1 cellular context compared by ENCODE assay signal in the genomic region with DNA sequence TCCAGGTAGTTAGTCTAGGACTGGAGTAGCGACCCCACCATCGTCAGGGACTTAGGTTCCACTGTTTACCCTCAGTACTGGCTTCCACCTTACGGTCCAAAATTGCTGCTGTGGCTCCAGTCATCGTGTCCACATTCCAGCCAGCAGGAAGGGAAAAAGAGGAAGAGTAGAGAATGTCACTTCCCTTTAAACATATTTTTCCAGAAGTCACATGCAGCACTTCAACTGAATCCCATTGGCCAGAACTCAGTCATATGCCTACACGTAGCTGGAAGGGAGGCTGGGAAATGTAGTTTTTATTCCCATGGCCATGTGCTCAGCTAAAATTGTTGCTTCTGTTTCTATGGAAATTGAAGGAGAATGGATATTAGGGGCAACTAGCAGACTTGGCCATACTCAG.
TF ChIP-seq lines count a peak whose summit lies in the region.

No MANE protein-coding gene starts in this region.

TF ChIP-seq in K562, 482 proteins besides CTCF, POLR2A, EP300 and RAD21 (continued from another document and continues in another):
- TF ChIP-seq ETV6 (IDR thresholded peaks at IDR 0.05; ENCODE audit: borderline replicate concordance in 1 of 2, low read depth in 2 of 2, low read length in 1 of 2) = no peak
- no peak for TF ChIP-seq ETV6 (CRISPR knock-in tag; IDR thresholded peaks at IDR 0.05; ENCODE audit: borderline replicate concordance)
- TF ChIP-seq, protein P1, sequence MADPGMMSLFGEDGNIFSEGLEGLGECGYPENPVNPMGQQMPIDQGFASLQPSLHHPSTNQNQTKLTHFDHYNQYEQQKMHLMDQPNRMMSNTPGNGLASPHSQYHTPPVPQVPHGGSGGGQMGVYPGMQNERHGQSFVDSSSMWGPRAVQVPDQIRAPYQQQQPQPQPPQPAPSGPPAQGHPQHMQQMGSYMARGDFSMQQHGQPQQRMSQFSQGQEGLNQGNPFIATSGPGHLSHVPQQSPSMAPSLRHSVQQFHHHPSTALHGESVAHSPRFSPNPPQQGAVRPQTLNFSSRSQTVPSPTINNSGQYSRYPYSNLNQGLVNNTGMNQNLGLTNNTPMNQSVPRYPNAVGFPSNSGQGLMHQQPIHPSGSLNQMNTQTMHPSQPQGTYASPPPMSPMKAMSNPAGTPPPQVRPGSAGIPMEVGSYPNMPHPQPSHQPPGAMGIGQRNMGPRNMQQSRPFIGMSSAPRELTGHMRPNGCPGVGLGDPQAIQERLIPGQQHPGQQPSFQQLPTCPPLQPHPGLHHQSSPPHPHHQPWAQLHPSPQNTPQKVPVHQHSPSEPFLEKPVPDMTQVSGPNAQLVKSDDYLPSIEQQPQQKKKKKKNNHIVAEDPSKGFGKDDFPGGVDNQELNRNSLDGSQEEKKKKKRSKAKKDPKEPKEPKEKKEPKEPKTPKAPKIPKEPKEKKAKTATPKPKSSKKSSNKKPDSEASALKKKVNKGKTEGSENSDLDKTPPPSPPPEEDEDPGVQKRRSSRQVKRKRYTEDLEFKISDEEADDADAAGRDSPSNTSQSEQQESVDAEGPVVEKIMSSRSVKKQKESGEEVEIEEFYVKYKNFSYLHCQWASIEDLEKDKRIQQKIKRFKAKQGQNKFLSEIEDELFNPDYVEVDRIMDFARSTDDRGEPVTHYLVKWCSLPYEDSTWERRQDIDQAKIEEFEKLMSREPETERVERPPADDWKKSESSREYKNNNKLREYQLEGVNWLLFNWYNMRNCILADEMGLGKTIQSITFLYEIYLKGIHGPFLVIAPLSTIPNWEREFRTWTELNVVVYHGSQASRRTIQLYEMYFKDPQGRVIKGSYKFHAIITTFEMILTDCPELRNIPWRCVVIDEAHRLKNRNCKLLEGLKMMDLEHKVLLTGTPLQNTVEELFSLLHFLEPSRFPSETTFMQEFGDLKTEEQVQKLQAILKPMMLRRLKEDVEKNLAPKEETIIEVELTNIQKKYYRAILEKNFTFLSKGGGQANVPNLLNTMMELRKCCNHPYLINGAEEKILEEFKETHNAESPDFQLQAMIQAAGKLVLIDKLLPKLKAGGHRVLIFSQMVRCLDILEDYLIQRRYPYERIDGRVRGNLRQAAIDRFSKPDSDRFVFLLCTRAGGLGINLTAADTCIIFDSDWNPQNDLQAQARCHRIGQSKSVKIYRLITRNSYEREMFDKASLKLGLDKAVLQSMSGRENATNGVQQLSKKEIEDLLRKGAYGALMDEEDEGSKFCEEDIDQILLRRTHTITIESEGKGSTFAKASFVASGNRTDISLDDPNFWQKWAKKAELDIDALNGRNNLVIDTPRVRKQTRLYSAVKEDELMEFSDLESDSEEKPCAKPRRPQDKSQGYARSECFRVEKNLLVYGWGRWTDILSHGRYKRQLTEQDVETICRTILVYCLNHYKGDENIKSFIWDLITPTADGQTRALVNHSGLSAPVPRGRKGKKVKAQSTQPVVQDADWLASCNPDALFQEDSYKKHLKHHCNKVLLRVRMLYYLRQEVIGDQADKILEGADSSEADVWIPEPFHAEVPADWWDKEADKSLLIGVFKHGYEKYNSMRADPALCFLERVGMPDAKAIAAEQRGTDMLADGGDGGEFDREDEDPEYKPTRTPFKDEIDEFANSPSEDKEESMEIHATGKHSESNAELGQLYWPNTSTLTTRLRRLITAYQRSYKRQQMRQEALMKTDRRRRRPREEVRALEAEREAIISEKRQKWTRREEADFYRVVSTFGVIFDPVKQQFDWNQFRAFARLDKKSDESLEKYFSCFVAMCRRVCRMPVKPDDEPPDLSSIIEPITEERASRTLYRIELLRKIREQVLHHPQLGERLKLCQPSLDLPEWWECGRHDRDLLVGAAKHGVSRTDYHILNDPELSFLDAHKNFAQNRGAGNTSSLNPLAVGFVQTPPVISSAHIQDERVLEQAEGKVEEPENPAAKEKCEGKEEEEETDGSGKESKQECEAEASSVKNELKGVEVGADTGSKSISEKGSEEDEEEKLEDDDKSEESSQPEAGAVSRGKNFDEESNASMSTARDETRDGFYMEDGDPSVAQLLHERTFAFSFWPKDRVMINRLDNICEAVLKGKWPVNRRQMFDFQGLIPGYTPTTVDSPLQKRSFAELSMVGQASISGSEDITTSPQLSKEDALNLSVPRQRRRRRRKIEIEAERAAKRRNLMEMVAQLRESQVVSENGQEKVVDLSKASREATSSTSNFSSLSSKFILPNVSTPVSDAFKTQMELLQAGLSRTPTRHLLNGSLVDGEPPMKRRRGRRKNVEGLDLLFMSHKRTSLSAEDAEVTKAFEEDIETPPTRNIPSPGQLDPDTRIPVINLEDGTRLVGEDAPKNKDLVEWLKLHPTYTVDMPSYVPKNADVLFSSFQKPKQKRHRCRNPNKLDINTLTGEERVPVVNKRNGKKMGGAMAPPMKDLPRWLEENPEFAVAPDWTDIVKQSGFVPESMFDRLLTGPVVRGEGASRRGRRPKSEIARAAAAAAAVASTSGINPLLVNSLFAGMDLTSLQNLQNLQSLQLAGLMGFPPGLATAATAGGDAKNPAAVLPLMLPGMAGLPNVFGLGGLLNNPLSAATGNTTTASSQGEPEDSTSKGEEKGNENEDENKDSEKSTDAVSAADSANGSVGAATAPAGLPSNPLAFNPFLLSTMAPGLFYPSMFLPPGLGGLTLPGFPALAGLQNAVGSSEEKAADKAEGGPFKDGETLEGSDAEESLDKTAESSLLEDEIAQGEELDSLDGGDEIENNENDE (IDR thresholded peaks at IDR 0.05; ENCODE audit: low read depth, low read length) = no peak
- no peak for TF ChIP-seq ZNF699 (CRISPR knock-in tag; IDR thresholded peaks at IDR 0.05; ENCODE audit: insufficient replicate concordance)
- TF ChIP-seq ZNF668 (CRISPR knock-in tag; IDR thresholded peaks at IDR 0.05) = no peak
- TF ChIP-seq, protein P2, sequence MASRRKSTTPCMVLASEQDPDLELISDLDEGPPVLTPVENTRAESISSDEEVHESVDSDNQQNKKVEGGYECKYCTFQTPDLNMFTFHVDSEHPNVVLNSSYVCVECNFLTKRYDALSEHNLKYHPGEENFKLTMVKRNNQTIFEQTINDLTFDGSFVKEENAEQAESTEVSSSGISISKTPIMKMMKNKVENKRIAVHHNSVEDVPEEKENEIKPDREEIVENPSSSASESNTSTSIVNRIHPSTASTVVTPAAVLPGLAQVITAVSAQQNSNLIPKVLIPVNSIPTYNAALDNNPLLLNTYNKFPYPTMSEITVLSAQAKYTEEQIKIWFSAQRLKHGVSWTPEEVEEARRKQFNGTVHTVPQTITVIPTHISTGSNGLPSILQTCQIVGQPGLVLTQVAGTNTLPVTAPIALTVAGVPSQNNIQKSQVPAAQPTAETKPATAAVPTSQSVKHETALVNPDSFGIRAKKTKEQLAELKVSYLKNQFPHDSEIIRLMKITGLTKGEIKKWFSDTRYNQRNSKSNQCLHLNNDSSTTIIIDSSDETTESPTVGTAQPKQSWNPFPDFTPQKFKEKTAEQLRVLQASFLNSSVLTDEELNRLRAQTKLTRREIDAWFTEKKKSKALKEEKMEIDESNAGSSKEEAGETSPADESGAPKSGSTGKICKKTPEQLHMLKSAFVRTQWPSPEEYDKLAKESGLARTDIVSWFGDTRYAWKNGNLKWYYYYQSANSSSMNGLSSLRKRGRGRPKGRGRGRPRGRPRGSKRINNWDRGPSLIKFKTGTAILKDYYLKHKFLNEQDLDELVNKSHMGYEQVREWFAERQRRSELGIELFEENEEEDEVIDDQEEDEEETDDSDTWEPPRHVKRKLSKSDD (conservative IDR thresholded peaks at IDR 0.05; ENCODE audit: low read length) = no peak
- no peak for TF ChIP-seq SMARCC2 (IDR thresholded peaks at IDR 0.05; ENCODE audit: low read depth)
- no peak for TF ChIP-seq ZKSCAN8 (CRISPR knock-in tag; IDR thresholded peaks at IDR 0.05)
- no peak for TF ChIP-seq ARHGAP35 (IDR thresholded peaks at IDR 0.05; ENCODE audit: partially characterized antibody)
- TF ChIP-seq CEBPB (tag; IDR thresholded peaks at IDR 0.05) = no peak
- no peak for TF ChIP-seq XRCC5 (IDR thresholded peaks at IDR 0.05; ENCODE audit: low read depth, low read length)
- no peak for TF ChIP-seq ZBTB17 (CRISPR knock-in tag; IDR thresholded peaks at IDR 0.05)
- no peak for TF ChIP-seq DACH1 (IDR thresholded peaks at IDR 0.05; ENCODE audit: partially characterized antibody)
- TF ChIP-seq ZBED1 (IDR thresholded peaks at IDR 0.05) = no peak
- no peak for TF ChIP-seq MAFG (tag; conservative IDR thresholded peaks at IDR 0.05)
- TF ChIP-seq RBM34 (IDR thresholded peaks at IDR 0.05; ENCODE audit: borderline replicate concordance, insufficient read depth, low read length) = no peak
- no peak for TF ChIP-seq NCOA6 (IDR thresholded peaks at IDR 0.05)
- TF ChIP-seq, protein P3, sequence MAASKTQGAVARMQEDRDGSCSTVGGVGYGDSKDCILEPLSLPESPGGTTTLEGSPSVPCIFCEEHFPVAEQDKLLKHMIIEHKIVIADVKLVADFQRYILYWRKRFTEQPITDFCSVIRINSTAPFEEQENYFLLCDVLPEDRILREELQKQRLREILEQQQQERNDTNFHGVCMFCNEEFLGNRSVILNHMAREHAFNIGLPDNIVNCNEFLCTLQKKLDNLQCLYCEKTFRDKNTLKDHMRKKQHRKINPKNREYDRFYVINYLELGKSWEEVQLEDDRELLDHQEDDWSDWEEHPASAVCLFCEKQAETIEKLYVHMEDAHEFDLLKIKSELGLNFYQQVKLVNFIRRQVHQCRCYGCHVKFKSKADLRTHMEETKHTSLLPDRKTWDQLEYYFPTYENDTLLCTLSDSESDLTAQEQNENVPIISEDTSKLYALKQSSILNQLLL (CRISPR knock-in tag; IDR thresholded peaks at IDR 0.05; ENCODE audit: borderline replicate concordance) = no peak
- TF ChIP-seq MYBL2 (IDR thresholded peaks at IDR 0.05; ENCODE audit: low read depth) = no peak
- TF ChIP-seq MYBL2 (CRISPR knock-in tag; IDR thresholded peaks at IDR 0.05; ENCODE audit: borderline replicate concordance) = no peak
- TF ChIP-seq ARNT (IDR thresholded peaks at IDR 0.05) = no peak
- TF ChIP-seq ZBTB1 (CRISPR knock-in tag; IDR thresholded peaks at IDR 0.05; ENCODE audit: borderline replicate concordance, low read depth) = no peak
- TF ChIP-seq STAT5A (IDR thresholded peaks at IDR 0.05; ENCODE audit: borderline replicate concordance, low read length) = no peak
- no peak for TF ChIP-seq NFE2L1 (tag; IDR thresholded peaks at IDR 0.05; ENCODE audit: borderline replicate concordance, low read depth)
- TF ChIP-seq, protein P4, sequence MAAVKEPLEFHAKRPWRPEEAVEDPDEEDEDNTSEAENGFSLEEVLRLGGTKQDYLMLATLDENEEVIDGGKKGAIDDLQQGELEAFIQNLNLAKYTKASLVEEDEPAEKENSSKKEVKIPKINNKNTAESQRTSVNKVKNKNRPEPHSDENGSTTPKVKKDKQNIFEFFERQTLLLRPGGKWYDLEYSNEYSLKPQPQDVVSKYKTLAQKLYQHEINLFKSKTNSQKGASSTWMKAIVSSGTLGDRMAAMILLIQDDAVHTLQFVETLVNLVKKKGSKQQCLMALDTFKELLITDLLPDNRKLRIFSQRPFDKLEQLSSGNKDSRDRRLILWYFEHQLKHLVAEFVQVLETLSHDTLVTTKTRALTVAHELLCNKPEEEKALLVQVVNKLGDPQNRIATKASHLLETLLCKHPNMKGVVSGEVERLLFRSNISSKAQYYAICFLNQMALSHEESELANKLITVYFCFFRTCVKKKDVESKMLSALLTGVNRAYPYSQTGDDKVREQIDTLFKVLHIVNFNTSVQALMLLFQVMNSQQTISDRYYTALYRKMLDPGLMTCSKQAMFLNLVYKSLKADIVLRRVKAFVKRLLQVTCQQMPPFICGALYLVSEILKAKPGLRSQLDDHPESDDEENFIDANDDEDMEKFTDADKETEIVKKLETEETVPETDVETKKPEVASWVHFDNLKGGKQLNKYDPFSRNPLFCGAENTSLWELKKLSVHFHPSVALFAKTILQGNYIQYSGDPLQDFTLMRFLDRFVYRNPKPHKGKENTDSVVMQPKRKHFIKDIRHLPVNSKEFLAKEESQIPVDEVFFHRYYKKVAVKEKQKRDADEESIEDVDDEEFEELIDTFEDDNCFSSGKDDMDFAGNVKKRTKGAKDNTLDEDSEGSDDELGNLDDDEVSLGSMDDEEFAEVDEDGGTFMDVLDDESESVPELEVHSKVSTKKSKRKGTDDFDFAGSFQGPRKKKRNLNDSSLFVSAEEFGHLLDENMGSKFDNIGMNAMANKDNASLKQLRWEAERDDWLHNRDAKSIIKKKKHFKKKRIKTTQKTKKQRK (IDR thresholded peaks at IDR 0.05; ENCODE audit: borderline replicate concordance, low read depth, low read length) = no peak
- no peak for TF ChIP-seq SRSF7 (optimal IDR thresholded peaks at IDR 0.05; ENCODE audit: low read depth, low read length)
- TF ChIP-seq, protein P5, sequence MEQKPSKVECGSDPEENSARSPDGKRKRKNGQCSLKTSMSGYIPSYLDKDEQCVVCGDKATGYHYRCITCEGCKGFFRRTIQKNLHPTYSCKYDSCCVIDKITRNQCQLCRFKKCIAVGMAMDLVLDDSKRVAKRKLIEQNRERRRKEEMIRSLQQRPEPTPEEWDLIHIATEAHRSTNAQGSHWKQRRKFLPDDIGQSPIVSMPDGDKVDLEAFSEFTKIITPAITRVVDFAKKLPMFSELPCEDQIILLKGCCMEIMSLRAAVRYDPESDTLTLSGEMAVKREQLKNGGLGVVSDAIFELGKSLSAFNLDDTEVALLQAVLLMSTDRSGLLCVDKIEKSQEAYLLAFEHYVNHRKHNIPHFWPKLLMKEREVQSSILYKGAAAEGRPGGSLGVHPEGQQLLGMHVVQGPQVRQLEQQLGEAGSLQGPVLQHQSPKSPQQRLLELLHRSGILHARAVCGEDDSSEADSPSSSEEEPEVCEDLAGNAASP (IDR thresholded peaks at IDR 0.05) = no peak
- TF ChIP-seq ZNF263 (CRISPR knock-in tag; IDR thresholded peaks at IDR 0.05; ENCODE audit: borderline replicate concordance) = no peak
- no peak for TF ChIP-seq ZNF274 (IDR thresholded peaks at IDR 0.05; ENCODE audit: borderline replicate concordance, low read depth, low read length)
- TF ChIP-seq, protein P6, sequence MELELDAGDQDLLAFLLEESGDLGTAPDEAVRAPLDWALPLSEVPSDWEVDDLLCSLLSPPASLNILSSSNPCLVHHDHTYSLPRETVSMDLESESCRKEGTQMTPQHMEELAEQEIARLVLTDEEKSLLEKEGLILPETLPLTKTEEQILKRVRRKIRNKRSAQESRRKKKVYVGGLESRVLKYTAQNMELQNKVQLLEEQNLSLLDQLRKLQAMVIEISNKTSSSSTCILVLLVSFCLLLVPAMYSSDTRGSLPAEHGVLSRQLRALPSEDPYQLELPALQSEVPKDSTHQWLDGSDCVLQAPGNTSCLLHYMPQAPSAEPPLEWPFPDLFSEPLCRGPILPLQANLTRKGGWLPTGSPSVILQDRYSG (tag; conservative IDR thresholded peaks at IDR 0.05; ENCODE audit: low read depth) = no peak
- TF ChIP-seq, protein P7, sequence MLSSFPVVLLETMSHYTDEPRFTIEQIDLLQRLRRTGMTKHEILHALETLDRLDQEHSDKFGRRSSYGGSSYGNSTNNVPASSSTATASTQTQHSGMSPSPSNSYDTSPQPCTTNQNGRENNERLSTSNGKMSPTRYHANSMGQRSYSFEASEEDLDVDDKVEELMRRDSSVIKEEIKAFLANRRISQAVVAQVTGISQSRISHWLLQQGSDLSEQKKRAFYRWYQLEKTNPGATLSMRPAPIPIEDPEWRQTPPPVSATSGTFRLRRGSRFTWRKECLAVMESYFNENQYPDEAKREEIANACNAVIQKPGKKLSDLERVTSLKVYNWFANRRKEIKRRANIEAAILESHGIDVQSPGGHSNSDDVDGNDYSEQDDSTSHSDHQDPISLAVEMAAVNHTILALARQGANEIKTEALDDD (IDR thresholded peaks at IDR 0.05) = no peak
- no peak for TF ChIP-seq ZNF436 (CRISPR knock-in tag; IDR thresholded peaks at IDR 0.05)
- no peak for TF ChIP-seq HDAC6 (IDR thresholded peaks at IDR 0.05; ENCODE audit: low read depth, low read length)
- no peak for TF ChIP-seq FOXK2 (conservative IDR thresholded peaks at IDR 0.05 in 1 of 2, IDR thresholded peaks at IDR 0.05 in 1 of 2; ENCODE audit: low read depth in 2 of 2)
- no peak for TF ChIP-seq ILF3 (IDR thresholded peaks at IDR 0.05; ENCODE audit: borderline replicate concordance)
- TF ChIP-seq HMG20A (CRISPR knock-in tag; conservative IDR thresholded peaks at IDR 0.05) = no peak
- no peak for TF ChIP-seq ZNF41 (CRISPR knock-in tag; conservative IDR thresholded peaks at IDR 0.05)
